In the genomic region with DNA sequence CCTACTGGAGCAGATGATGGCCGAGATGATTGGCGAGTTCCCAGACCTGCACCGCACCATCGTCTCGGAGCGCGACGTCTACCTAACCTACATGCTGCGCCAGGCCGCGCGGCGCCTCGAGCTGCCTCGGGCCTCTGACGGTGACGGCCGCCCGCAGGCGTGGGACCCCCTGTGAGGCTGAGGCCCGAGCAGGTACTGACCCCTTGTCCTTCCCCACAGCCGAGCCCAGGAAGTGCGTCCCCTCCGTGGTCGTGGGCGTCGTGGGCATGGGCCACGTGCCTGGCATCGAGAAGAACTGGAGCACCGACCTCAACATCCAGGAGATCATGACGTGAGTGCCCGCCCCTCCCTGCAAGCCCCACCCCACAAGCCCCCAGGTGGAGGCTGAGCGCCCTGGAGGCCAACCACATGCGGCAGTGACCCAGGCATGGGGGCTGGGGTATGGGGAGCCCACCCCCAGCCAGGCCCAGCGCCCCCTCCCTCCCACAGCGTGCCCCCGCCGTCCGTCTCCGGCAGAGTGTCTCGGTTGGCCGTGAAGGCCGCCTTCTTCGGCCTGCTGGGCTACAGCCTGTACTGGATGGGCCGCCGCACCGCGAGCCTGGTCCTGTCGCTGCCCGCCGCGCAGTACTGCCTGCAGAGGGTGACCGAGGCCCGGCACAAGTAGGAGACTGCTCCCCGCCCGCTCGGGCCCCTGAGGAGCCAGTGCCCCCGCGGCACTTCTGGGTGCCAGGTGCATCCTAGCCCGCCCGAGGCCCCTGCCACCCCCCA, we compare ENCODE assay signal across 24 cellular contexts. TPM values are rescaled to one million over a fixed set of nuclear protein-coding genes. Genes with fewer than 3 reads are reported as not detected.
DNase-seq lines count a peak whose midpoint lies in the region; ATAC-seq, FAIRE-seq and TF ChIP-seq lines count a peak whose summit lies in the region.
"Had no signal": no experiment of that assay in that cellular context is flagged by ENCODE, and none has a peak within 500 bp of the region (broad histone marks: within the 10 kb centered on the region; RNA-seq: fewer than 3 reads in every experiment).

No MANE protein-coding gene starts in this region.

- H3K27me3 ChIP-seq in K562 (ENCODE audit: control insufficient read depth in 2 of 2, insufficient read depth in 2 of 2, low read length in 2 of 2) (no peaks in the 10 kb centered on the region), neutrophil (no peaks in the 10 kb centered on the region)
- H3K27me3 ChIP-seq: MG63 had no signal

- H3K36me3 Mint-ChIP-seq in activated CD4-positive, alpha-beta T cell treated with anti-CD3 and anti-CD28 coated beads, Interleukin-2, amount 10 ng/mL, durations not matched to agents 24 days and 14 days (ENCODE audit: low read depth): peaks cover 22% of the 10 kb centered on the region
- H3K36me3 Mint-ChIP-seq in activated CD4-positive, alpha-beta T cell treated with anti-CD3 and anti-CD28 coated beads, Interleukin-2, amount 10 ng/mL, durations not matched to agents 7 days and 5 days (ENCODE audit: low read depth): peaks cover 7% of the 10 kb centered on the region

- intact Hi-C loops in activated CD4-positive, alpha-beta T cell treated with anti-CD3 and anti-CD28 coated beads, Interleukin-2, amount 10 ng/mL, durations not matched to agents 24 days and 14 days (cut with micrococcal nuclease): no loop called here
- intact Hi-C loops in K562 (cut with micrococcal nuclease): no loop called here

- BruUV-seq in K562 (replicated peaks; lab: Mats Ljungman, UMichigan): no TSS peak

- peaks cover 5% of the 10 kb centered on the region; the same call in 1 of the 2 replicates for H3K4me1 ChIP-seq in HEK293 (ENCODE audit: control insufficient read depth, insufficient read depth, low read length)
- peaks cover 5 to 52% of the 10 kb centered on the region in 2 experiments; a peak in 3 of 5 replicates for H3K4me1 ChIP-seq in K562 (replicated peaks in 1 of 2; ENCODE audit: control insufficient read depth in 2 of 2, insufficient read depth in 2 of 2, low read length in 2 of 2)
- H3K4me1 ChIP-seq in neutrophil (ENCODE audit: control insufficient read depth in 1 of 2, insufficient read depth in 1 of 2, low read depth in 1 of 2, low read length in 1 of 2): peaks cover 34 to 35% of the 10 kb centered on the region in 2 experiments

- H3K9me1 ChIP-seq in K562 (ENCODE audit: control insufficient read depth, insufficient read depth, low read length): no peaks in the 10 kb centered on the region

- H3K9me3 ChIP-seq in HEK293 (ENCODE audit: control insufficient read depth, insufficient read depth, low read depth, low read length) (no peaks in the 10 kb centered on the region), K562 (replicated peaks; ENCODE audit: control insufficient read depth, insufficient read depth, low read depth, low read length) (no peaks in the 10 kb centered on the region; the same call in 1 of the 2 replicates), neutrophil (no peaks in the 10 kb centered on the region)
- H3K9me3 ChIP-seq: HAP-1, MG63 had no signal

- no peak for TF ChIP-seq RAD21 in K562 (CRISPR knock-in tag; conservative IDR thresholded peaks at IDR 0.05 in 1 of 2, IDR thresholded peaks at IDR 0.05 in 1 of 2)

- no peak for FAIRE-seq in K562 (lab: Jason Lieb, UNC)
- FAIRE-seq: GM12891, HTR-8/SVneo had no signal

- no peak for TF ChIP-seq CTCF in HEK293 (tag by site-specific recombination; IDR thresholded peaks at IDR 0.05)
- no peak for TF ChIP-seq CTCF in K562 (IDR thresholded peaks at IDR 0.05 in 2 of 3, conservative IDR thresholded peaks at IDR 0.05 in 1 of 3; ENCODE audit: insufficient read depth in 2 of 3, low read depth in 1 of 3, low read length in 3 of 3)
- TF ChIP-seq CTCF in neutrophil (IDR thresholded peaks at IDR 0.05): no peak

- in situ Hi-C loops in K562 (cut with MboI): no loop called here

- H3K36me3 ChIP-seq in HEK293 (ENCODE audit: control insufficient read depth in 2 of 2, insufficient read depth in 1 of 2, low read length in 2 of 2) (peaks cover 13 to 69% of the 10 kb centered on the region in 2 experiments), K562 (ENCODE audit: control insufficient read depth, insufficient read depth, low read length) (peaks cover 51% of the 10 kb centered on the region; the same call in 1 of the 3 replicates), neutrophil (peaks cover 63% of the 10 kb centered on the region)

- H3K27ac Mint-ChIP-seq in activated CD4-positive, alpha-beta T cell treated with anti-CD3 and anti-CD28 coated beads, Interleukin-2, amount 10 ng/mL, durations not matched to agents 24 days and 14 days: no peak overlapping the region
- H3K27ac Mint-ChIP-seq in activated CD4-positive, alpha-beta T cell treated with anti-CD3 and anti-CD28 coated beads, Interleukin-2, amount 10 ng/mL, durations not matched to agents 7 days and 5 days: no peak overlapping the region

- H3K4me1 Mint-ChIP-seq in activated CD4-positive, alpha-beta T cell treated with anti-CD3 and anti-CD28 coated beads, Interleukin-2, amount 10 ng/mL, durations not matched to agents 24 days and 14 days: peaks cover 14% of the 10 kb centered on the region
- peaks cover 17% of the 10 kb centered on the region for H3K4me1 Mint-ChIP-seq in activated CD4-positive, alpha-beta T cell treated with anti-CD3 and anti-CD28 coated beads, Interleukin-2, amount 10 ng/mL, durations not matched to agents 7 days and 5 days

- H3K79me2 ChIP-seq in K562 (ENCODE audit: control insufficient read depth, insufficient read depth, low read length): peaks cover 21% of the 10 kb centered on the region

- peak overlapping the region; percentile 21 for H3K4me3 Mint-ChIP-seq in activated CD4-positive, alpha-beta T cell treated with anti-CD3 and anti-CD28 coated beads, Interleukin-2, amount 10 ng/mL, durations not matched to agents 24 days and 14 days
- H3K4me3 Mint-ChIP-seq in activated CD4-positive, alpha-beta T cell treated with anti-CD3 and anti-CD28 coated beads, Interleukin-2, amount 10 ng/mL, durations not matched to agents 7 days and 5 days: no peak overlapping the region

- no peaks in the 10 kb centered on the region for H3K27me3 Mint-ChIP-seq in activated CD4-positive, alpha-beta T cell treated with anti-CD3 and anti-CD28 coated beads, Interleukin-2, amount 10 ng/mL, durations not matched to agents 24 days and 14 days
- no peaks in the 10 kb centered on the region for H3K27me3 Mint-ChIP-seq in activated CD4-positive, alpha-beta T cell treated with anti-CD3 and anti-CD28 coated beads, Interleukin-2, amount 10 ng/mL, durations not matched to agents 7 days and 5 days

- CTCF ChIA-PET in activated CD4-positive, alpha-beta T cell treated with anti-CD3 and anti-CD28 coated beads, Interleukin-2, amount 10 ng/mL, durations not matched to agents 7 days and 5 days (lab: Charles Lee): no interaction called here
- CTCF ChIA-PET in HEK293 (lab: Yijun Ruan, JAX): interaction anchor here (2.3 kb wide), 1 partner anchor 8 kb away, joined by 5 read pairs; no protein-coding TSS in a partner anchor
- CTCF ChIA-PET in K562 (lab: Yijun Ruan, JAX; ENCODE audit: low intra/inter-chr PET ratio): no interaction called here

- POLR2A ChIA-PET in activated CD4-positive, alpha-beta T cell treated with anti-CD3 and anti-CD28 coated beads, Interleukin-2, amount 10 ng/mL, durations not matched to agents 7 days and 5 days (lab: Charles Lee): no interaction called here
- POLR2A ChIA-PET in HEK293 (lab: Yijun Ruan, JAX): interaction anchor here (0.6 kb wide), 1 partner anchor 80 kb away, joined by 5 read pairs; no protein-coding TSS in a partner anchor
- POLR2A ChIA-PET in K562 (lab: Yijun Ruan, JAX): no interaction called here

- no peak overlapping the region; a peak in 1 of 4 replicates for H3K9ac ChIP-seq in K562 (ENCODE audit: insufficient read depth in 1 of 2, low read depth in 2 of 2, low read length in 2 of 2)
- H3K9ac ChIP-seq: GM23248 had no signal

- no peak overlapping the region for H3K4me2 ChIP-seq in K562 (ENCODE audit: insufficient read depth, low read length)

- 100% methylated on average over 5 of the region's 61 CpGs for WGBS in K562 (ENCODE audit: insufficient coverage, low coverage, missing lambda C conversion rate)

- ATAC-seq in K562: no peak

- H4K20me1 ChIP-seq in K562 (replicated peaks; ENCODE audit: control insufficient read depth, insufficient read depth, low read length): no peaks in the 10 kb centered on the region; the same call in 1 of the 2 replicates

- no peaks in the 10 kb centered on the region for H3K9me3 Mint-ChIP-seq in activated CD4-positive, alpha-beta T cell treated with anti-CD3 and anti-CD28 coated beads, Interleukin-2, amount 10 ng/mL, durations not matched to agents 24 days and 14 days
- H3K9me3 Mint-ChIP-seq in activated CD4-positive, alpha-beta T cell treated with anti-CD3 and anti-CD28 coated beads, Interleukin-2, amount 10 ng/mL, durations not matched to agents 7 days and 5 days: no peaks in the 10 kb centered on the region

- no peak overlapping the region for H2AFZ ChIP-seq in K562 (ENCODE audit: low read depth, low read length)
- H2AFZ ChIP-seq: GM23248 had no signal

- DNase-seq in activated CD4-positive, alpha-beta T cell treated with anti-CD3 and anti-CD28 coated beads, Interleukin-2, amount 10 ng/mL, durations not matched to agents 24 days and 14 days: no peak
- no peak for DNase-seq in activated CD4-positive, alpha-beta T cell treated with anti-CD3 and anti-CD28 coated beads, Interleukin-2, amount 10 ng/mL, durations not matched to agents 7 days and 5 days
- DNase-seq in K562 (ENCODE audit: extremely low read depth in 1 of 4, low spot score in 3 of 4) (no peak), AG08395 (ENCODE audit: low spot score) (no peak), Kasumi-1 (lab: John Stamatoyannopoulos, UW) (no peak)
- no peak for DNase-seq in NK-92 treated with Interleukin-12 subunit alpha and Interleukin-12 subunit beta, amount 100 ng/mL, for 24 hours (lab: John Stamatoyannopoulos, UW)
- DNase-seq: ACHN, AML-193, COR-L47, DMS79, GM23248, IMR-90, MG63, NCI-H1048, NCI-H1417 treated with DMSO at 0.1 percent for 48 hours, NCI-H187, NCI-H446, NCI-H526 treated with DMSO at 0.1 percent for 48 hours, Right ventricle myocardium superior had no signal

- TF ChIP-seq EP300 in K562 (IDR thresholded peaks at IDR 0.05; ENCODE audit: low read length): no peak

- H3K4me3 ChIP-seq in HEK293 (ENCODE audit: low read depth, low read length): no peak overlapping the region
- no peak overlapping the region for H3K4me3 ChIP-seq in K562
- no peak overlapping the region for H3K4me3 ChIP-seq in neutrophil (ENCODE audit: low read depth in 1 of 2, low read length in 1 of 2)
- H3K4me3 ChIP-seq: GM23248, HAP-1, MG63 had no signal

- no peak overlapping the region for H3K27ac ChIP-seq in HEK293 (ENCODE audit: extremely low read depth, low read depth, low read length)
- H3K27ac ChIP-seq in K562 (ENCODE audit: extremely low read depth, low read depth, low read length): no peak overlapping the region
- peak overlapping the region; percentile 90 for H3K27ac ChIP-seq in neutrophil
- H3K27ac ChIP-seq: GM23248 had no signal

- no peak for TF ChIP-seq POLR2A in K562 (conservative IDR thresholded peaks at IDR 0.05)

RNA-seq across cellular contexts. Expression of a gene that starts 2.8 kb away (rescaled TPM):
- 24.0 and 25.2 TPM in 2 replicates for total RNA-seq in activated CD4-positive, alpha-beta T cell treated with anti-CD3 and anti-CD28 coated beads, Interleukin-2, amount 10 ng/mL, durations not matched to agents 24 days and 14 days
- total RNA-seq in activated CD4-positive, alpha-beta T cell treated with anti-CD3 and anti-CD28 coated beads, Interleukin-2, amount 10 ng/mL, durations not matched to agents 7 days and 5 days: 10 to 100 TPM; 17.4 to 25.5 TPM
- total RNA-seq in K562 (2011; cell fraction: chromatin; rRNA removed; ENCODE audit: low replicate concordance): 12.6 and 38.1 TPM in 2 replicates
- total RNA-seq in K562 (2011; cell fraction: nucleolus; rRNA removed): 37.1 and 42.4 TPM in 2 replicates
- total RNA-seq in K562 (2011; cell fraction: nucleoplasm; rRNA removed): 17.2 and 22.2 TPM in 2 replicates
- total RNA-seq in K562 (2014; rRNA removed) (23.5 and 30.4 TPM in 2 replicates), K562 (2014; rRNA removed; fragmentation: Illumina TruSeq; extraction: Trizol) (0.93 and 1.8 TPM in 2 replicates), K562 (2015; rRNA removed; fragmentation: Illumina TruSeq; extraction: Trizol) (8.3 and 9.2 TPM in 2 replicates), K562 (2021) (22.6 and 24.4 TPM in 2 replicates)
- polyA plus RNA-seq in K562 (2011; rRNA removed) (9.7 and 14.9 TPM in 2 replicates), K562 (2014; fragmentation: Illumina TruSeq; extraction: Trizol) (2.2 and 11.6 TPM in 2 replicates), K562 (2014; fragmentation: Nextera tagmentation; extraction: Ambion mirVana) (under 1 TPM; 0.37 to 0.84 TPM), K562 (2014; rRNA removed) (24.3 and 24.9 TPM in 2 replicates)
- polyA plus RNA-seq in K562 (2011; cell fraction: cytosol; rRNA removed): 19.8 and 41.1 TPM in 2 replicates
- polyA plus RNA-seq in K562 (2011; cell fraction: nucleus; rRNA removed): 43.7 and 74.3 TPM in 2 replicates
- polyA plus RNA-seq in K562 (2012): 15.4 and 21.7 TPM in 2 replicates
- 3.3 and 5.5 TPM in 2 replicates for polyA minus RNA-seq in K562 (2011; rRNA and poly(A)+ RNA removed)
- 8.8 and 11.2 TPM in 2 replicates for polyA minus RNA-seq in K562 (2011; cell fraction: cytosol; rRNA and poly(A)+ RNA removed)
- polyA minus RNA-seq in K562 (2011; cell fraction: nucleus; rRNA and poly(A)+ RNA removed): 7.8 TPM in 2 replicates

RNA-seq across cellular contexts. Expression of a gene that starts 12.3 kb away (rescaled TPM):
- total RNA-seq in activated CD4-positive, alpha-beta T cell treated with anti-CD3 and anti-CD28 coated beads, Interleukin-2, amount 10 ng/mL, durations not matched to agents 24 days and 14 days: 94.4 and 97.4 TPM in 2 replicates
- total RNA-seq in activated CD4-positive, alpha-beta T cell treated with anti-CD3 and anti-CD28 coated beads, Interleukin-2, amount 10 ng/mL, durations not matched to agents 7 days and 5 days: 100 to 1,000 TPM; 112 to 138 TPM
- 44.8 and 168 TPM in 2 replicates for total RNA-seq in K562 (2011; cell fraction: chromatin; rRNA removed; ENCODE audit: low replicate concordance)
- total RNA-seq in K562 (2011; cell fraction: nucleolus; rRNA removed): 130 and 141 TPM in 2 replicates
- 69.2 and 70.6 TPM in 2 replicates for total RNA-seq in K562 (2011; cell fraction: nucleoplasm; rRNA removed)
- total RNA-seq in K562 (2014; rRNA removed) (41.2 and 49.8 TPM in 2 replicates), K562 (2014; rRNA removed; fragmentation: Illumina TruSeq; extraction: Trizol) (1.4 and 2.8 TPM in 2 replicates), K562 (2015; rRNA removed; fragmentation: Illumina TruSeq; extraction: Trizol) (14.0 and 14.7 TPM in 2 replicates), K562 (2021) (55.3 and 59.3 TPM in 2 replicates)
- polyA plus RNA-seq in K562 (2011; rRNA removed) (24.3 and 35.9 TPM in 2 replicates), K562 (2014; fragmentation: Illumina TruSeq; extraction: Trizol) (7.7 and 20.3 TPM in 2 replicates), K562 (2014; fragmentation: Nextera tagmentation; extraction: Ambion mirVana) (under 1 TPM; 0.08 to 0.59 TPM), K562 (2014; rRNA removed) (62.0 and 62.9 TPM in 2 replicates)
- polyA plus RNA-seq in K562 (2011; cell fraction: cytosol; rRNA removed): 27.7 and 49.1 TPM in 2 replicates
- 268 and 323 TPM in 2 replicates for polyA plus RNA-seq in K562 (2011; cell fraction: nucleus; rRNA removed)
- 38.7 and 63.6 TPM in 2 replicates for polyA plus RNA-seq in K562 (2012)
- 4.1 and 8.2 TPM in 2 replicates for polyA minus RNA-seq in K562 (2011; rRNA and poly(A)+ RNA removed)
- polyA minus RNA-seq in K562 (2011; cell fraction: cytosol; rRNA and poly(A)+ RNA removed): 15.3 and 18.4 TPM in 2 replicates
- polyA minus RNA-seq in K562 (2011; cell fraction: nucleus; rRNA and poly(A)+ RNA removed): 21.8 and 25.8 TPM in 2 replicates

RNA-seq across cellular contexts. Expression of a gene that starts 27.5 kb away (rescaled TPM):
- 1.4 and 1.6 TPM in 2 replicates for total RNA-seq in activated CD4-positive, alpha-beta T cell treated with anti-CD3 and anti-CD28 coated beads, Interleukin-2, amount 10 ng/mL, durations not matched to agents 24 days and 14 days
- total RNA-seq in activated CD4-positive, alpha-beta T cell treated with anti-CD3 and anti-CD28 coated beads, Interleukin-2, amount 10 ng/mL, durations not matched to agents 7 days and 5 days: under 1 TPM; 0.10 TPM
- total RNA-seq in K562 (2011; cell fraction: chromatin; rRNA removed; ENCODE audit: low replicate concordance): 2.9 and 7.9 TPM in 2 replicates
- 4.5 and 5.7 TPM in 2 replicates for total RNA-seq in K562 (2011; cell fraction: nucleolus; rRNA removed)
- 4.0 and 4.1 TPM in 2 replicates for total RNA-seq in K562 (2011; cell fraction: nucleoplasm; rRNA removed)
- total RNA-seq in K562 (2014; rRNA removed) (0.61 and 1.0 TPM in 2 replicates), K562 (2014; rRNA removed; fragmentation: Illumina TruSeq; extraction: Trizol) (0.06 and 0.07 TPM in 2 replicates), K562 (2015; rRNA removed; fragmentation: Illumina TruSeq; extraction: Trizol) (0.15 and 0.29 TPM in 2 replicates), K562 (2021) (3.0 and 3.9 TPM in 2 replicates)
- polyA plus RNA-seq in K562 (2011; rRNA removed) (1.1 and 1.7 TPM in 2 replicates), K562 (2014; fragmentation: Illumina TruSeq; extraction: Trizol) (0.22 and 0.72 TPM in 2 replicates), K562 (2014; fragmentation: Nextera tagmentation; extraction: Ambion mirVana) (under 1 TPM in 1 of 2 experiments, not detected in 1; 0.01 TPM), K562 (2014; rRNA removed) (1.7 and 1.9 TPM in 2 replicates)
- polyA plus RNA-seq in K562 (2011; cell fraction: cytosol; rRNA removed): 2.4 and 3.0 TPM in 2 replicates
- 7.8 and 9.9 TPM in 2 replicates for polyA plus RNA-seq in K562 (2011; cell fraction: nucleus; rRNA removed)
- polyA plus RNA-seq in K562 (2012): 2.1 and 7.6 TPM in 2 replicates
- polyA minus RNA-seq in K562 (2011; rRNA and poly(A)+ RNA removed): 0.24 and 0.60 TPM in 2 replicates
- 1.1 and 2.9 TPM in 2 replicates for polyA minus RNA-seq in K562 (2011; cell fraction: cytosol; rRNA and poly(A)+ RNA removed)
- polyA minus RNA-seq in K562 (2011; cell fraction: nucleus; rRNA and poly(A)+ RNA removed): 1.2 and 1.7 TPM in 2 replicates
- total RNA-seq: GM23248 had no signal

RNA-seq across cellular contexts. Expression of a gene that starts 46.8 kb away (rescaled TPM):
- 51.1 and 51.7 TPM in 2 replicates for total RNA-seq in activated CD4-positive, alpha-beta T cell treated with anti-CD3 and anti-CD28 coated beads, Interleukin-2, amount 10 ng/mL, durations not matched to agents 24 days and 14 days
- 10 to 100 TPM; 62.9 to 71.4 TPM for total RNA-seq in activated CD4-positive, alpha-beta T cell treated with anti-CD3 and anti-CD28 coated beads, Interleukin-2, amount 10 ng/mL, durations not matched to agents 7 days and 5 days
- total RNA-seq in K562 (2011; cell fraction: chromatin; rRNA removed; ENCODE audit: low replicate concordance): 86.7 and 211 TPM in 2 replicates
- 112 and 120 TPM in 2 replicates for total RNA-seq in K562 (2011; cell fraction: nucleolus; rRNA removed)
- 93.7 and 97.5 TPM in 2 replicates for total RNA-seq in K562 (2011; cell fraction: nucleoplasm; rRNA removed)
- 23.2 and 25.1 TPM in 2 replicates for total RNA-seq in K562 (2014; rRNA removed)
- total RNA-seq in K562 (2014; rRNA removed; fragmentation: Illumina TruSeq; extraction: Trizol): 4.1 and 6.0 TPM in 2 replicates
- total RNA-seq in K562 (2015; rRNA removed; fragmentation: Illumina TruSeq; extraction: Trizol): 9.7 and 10.3 TPM in 2 replicates
- 31.1 and 33.0 TPM in 2 replicates for total RNA-seq in K562 (2021)
- 10.1 and 17.7 TPM in 2 replicates for polyA plus RNA-seq in K562 (2011; rRNA removed)
- polyA plus RNA-seq in K562 (2011; cell fraction: cytosol; rRNA removed): 9.3 and 11.7 TPM in 2 replicates
- 166 and 249 TPM in 2 replicates for polyA plus RNA-seq in K562 (2011; cell fraction: nucleus; rRNA removed)
- 20.0 and 26.5 TPM in 2 replicates for polyA plus RNA-seq in K562 (2012)
- 9.3 and 15.1 TPM in 2 replicates for polyA plus RNA-seq in K562 (2014; fragmentation: Illumina TruSeq; extraction: Trizol)
- polyA plus RNA-seq in K562 (2014; fragmentation: Nextera tagmentation; extraction: Ambion mirVana): 1 to 10 TPM in 1 of 2 experiments, under 1 TPM in 1; 0.76 to 1.2 TPM
- polyA plus RNA-seq in K562 (2014; rRNA removed): 26.8 and 29.9 TPM in 2 replicates
- polyA minus RNA-seq in K562 (2011; rRNA and poly(A)+ RNA removed): 6.7 and 8.2 TPM in 2 replicates
- 13.2 and 14.6 TPM in 2 replicates for polyA minus RNA-seq in K562 (2011; cell fraction: cytosol; rRNA and poly(A)+ RNA removed)
- 31.4 and 35.8 TPM in 2 replicates for polyA minus RNA-seq in K562 (2011; cell fraction: nucleus; rRNA and poly(A)+ RNA removed)

RNA-seq across cellular contexts. Expression of a gene that starts 53.0 kb away (rescaled TPM):
- total RNA-seq in activated CD4-positive, alpha-beta T cell treated with anti-CD3 and anti-CD28 coated beads, Interleukin-2, amount 10 ng/mL, durations not matched to agents 24 days and 14 days: 62.2 and 64.6 TPM in 2 replicates
- total RNA-seq in activated CD4-positive, alpha-beta T cell treated with anti-CD3 and anti-CD28 coated beads, Interleukin-2, amount 10 ng/mL, durations not matched to agents 7 days and 5 days: 10 to 100 TPM; 68.3 to 93.6 TPM
- 57.0 and 254 TPM in 2 replicates for total RNA-seq in K562 (2011; cell fraction: chromatin; rRNA removed; ENCODE audit: low replicate concordance)
- 188 and 225 TPM in 2 replicates for total RNA-seq in K562 (2011; cell fraction: nucleolus; rRNA removed)
- total RNA-seq in K562 (2011; cell fraction: nucleoplasm; rRNA removed): 102 and 109 TPM in 2 replicates
- total RNA-seq in K562 (2014; rRNA removed): 16.4 and 21.4 TPM in 2 replicates
- 1.2 and 2.1 TPM in 2 replicates for total RNA-seq in K562 (2014; rRNA removed; fragmentation: Illumina TruSeq; extraction: Trizol)
- 7.0 and 10.9 TPM in 2 replicates for total RNA-seq in K562 (2015; rRNA removed; fragmentation: Illumina TruSeq; extraction: Trizol)
- 37.3 and 44.2 TPM in 2 replicates for total RNA-seq in K562 (2021)
- polyA plus RNA-seq in K562 (2011; rRNA removed): 6.5 and 18.6 TPM in 2 replicates
- polyA plus RNA-seq in K562 (2011; cell fraction: cytosol; rRNA removed): 4.8 and 5.9 TPM in 2 replicates
- polyA plus RNA-seq in K562 (2011; cell fraction: nucleus; rRNA removed): 164 and 214 TPM in 2 replicates
- 34.6 and 75.5 TPM in 2 replicates for polyA plus RNA-seq in K562 (2012)
- polyA plus RNA-seq in K562 (2014; fragmentation: Illumina TruSeq; extraction: Trizol): 6.3 and 14.4 TPM in 2 replicates
- polyA plus RNA-seq in K562 (2014; fragmentation: Nextera tagmentation; extraction: Ambion mirVana): under 1 TPM; 0.10 to 0.23 TPM
- 29.0 and 35.7 TPM in 2 replicates for polyA plus RNA-seq in K562 (2014; rRNA removed)
- polyA minus RNA-seq in K562 (2011; rRNA and poly(A)+ RNA removed): 4.3 and 5.1 TPM in 2 replicates
- polyA minus RNA-seq in K562 (2011; cell fraction: cytosol; rRNA and poly(A)+ RNA removed): 6.0 and 17.9 TPM in 2 replicates
- polyA minus RNA-seq in K562 (2011; cell fraction: nucleus; rRNA and poly(A)+ RNA removed): 43.8 and 48.3 TPM in 2 replicates
